Comparison of ENCODE assay signal across 1 cellular context in the genomic region with DNA sequence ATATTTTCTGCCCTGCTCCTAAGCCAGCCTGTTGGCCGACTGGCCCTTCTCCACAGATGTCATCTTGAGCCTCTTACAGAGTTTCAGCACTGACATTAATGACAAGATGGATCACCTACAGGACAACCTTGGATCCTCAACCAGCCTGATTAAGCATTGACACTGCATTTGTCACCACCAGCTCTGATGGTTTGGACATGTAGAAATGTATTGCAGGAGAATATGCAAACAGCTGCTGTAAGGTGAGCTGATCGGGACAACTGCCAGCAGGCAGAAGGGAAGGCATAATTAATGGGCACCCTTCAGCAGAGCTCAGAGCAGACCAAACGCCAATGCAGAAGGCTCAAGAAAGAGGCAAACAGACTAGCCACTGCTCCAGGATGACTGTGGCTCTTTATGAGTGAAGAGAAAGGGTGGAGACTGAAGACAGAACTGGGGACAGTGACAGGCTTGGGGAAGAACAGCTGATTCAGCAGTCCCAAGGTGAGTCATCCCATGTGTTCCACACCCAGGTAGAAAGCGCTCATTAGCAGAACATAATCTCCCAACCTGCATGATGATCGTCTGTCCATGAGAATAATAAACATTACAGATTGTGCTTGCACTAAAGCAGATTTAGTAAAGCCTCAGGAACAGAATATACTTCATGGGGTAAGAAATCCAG.
A peak's percentile ranks its signal among the peaks of the same experiment; 100 is the strongest.
TF ChIP-seq lines count a peak whose summit lies in the region.

No MANE protein-coding gene starts in this region.

TF ChIP-seq in K562, 482 proteins besides CTCF, POLR2A, EP300 and RAD21 (continued from another document):
- TF ChIP-seq PRDM10 (IDR thresholded peaks at IDR 0.05; ENCODE audit: partially characterized antibody): no peak
- TF ChIP-seq GATAD2B (IDR thresholded peaks at IDR 0.05; ENCODE audit: borderline replicate concordance): no peak
- no peak for TF ChIP-seq CBFB (CRISPR knock-in tag; IDR thresholded peaks at IDR 0.05)
- TF ChIP-seq TARDBP (IDR thresholded peaks at IDR 0.05): no peak
- peak; percentile 82 for TF ChIP-seq C11orf30 (IDR thresholded peaks at IDR 0.05; ENCODE audit: low read depth)
- no peak for TF ChIP-seq HDAC1 (IDR thresholded peaks at IDR 0.05)
- TF ChIP-seq, protein P1, sequence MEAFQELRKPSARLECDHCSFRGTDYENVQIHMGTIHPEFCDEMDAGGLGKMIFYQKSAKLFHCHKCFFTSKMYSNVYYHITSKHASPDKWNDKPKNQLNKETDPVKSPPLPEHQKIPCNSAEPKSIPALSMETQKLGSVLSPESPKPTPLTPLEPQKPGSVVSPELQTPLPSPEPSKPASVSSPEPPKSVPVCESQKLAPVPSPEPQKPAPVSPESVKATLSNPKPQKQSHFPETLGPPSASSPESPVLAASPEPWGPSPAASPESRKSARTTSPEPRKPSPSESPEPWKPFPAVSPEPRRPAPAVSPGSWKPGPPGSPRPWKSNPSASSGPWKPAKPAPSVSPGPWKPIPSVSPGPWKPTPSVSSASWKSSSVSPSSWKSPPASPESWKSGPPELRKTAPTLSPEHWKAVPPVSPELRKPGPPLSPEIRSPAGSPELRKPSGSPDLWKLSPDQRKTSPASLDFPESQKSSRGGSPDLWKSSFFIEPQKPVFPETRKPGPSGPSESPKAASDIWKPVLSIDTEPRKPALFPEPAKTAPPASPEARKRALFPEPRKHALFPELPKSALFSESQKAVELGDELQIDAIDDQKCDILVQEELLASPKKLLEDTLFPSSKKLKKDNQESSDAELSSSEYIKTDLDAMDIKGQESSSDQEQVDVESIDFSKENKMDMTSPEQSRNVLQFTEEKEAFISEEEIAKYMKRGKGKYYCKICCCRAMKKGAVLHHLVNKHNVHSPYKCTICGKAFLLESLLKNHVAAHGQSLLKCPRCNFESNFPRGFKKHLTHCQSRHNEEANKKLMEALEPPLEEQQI (IDR thresholded peaks at IDR 0.05): no peak
- no peak for TF ChIP-seq ZBTB7A (IDR thresholded peaks at IDR 0.05; ENCODE audit: borderline replicate concordance, control insufficient read depth, low read depth, low read length)
- TF ChIP-seq ETV1 (tag; conservative IDR thresholded peaks at IDR 0.05; ENCODE audit: low read depth): no peak
